8 cellular contexts compared by ENCODE assay signal in genomic region chr20:34954905-34955231, GRCh38. TPM values are rescaled to one million over a fixed set of nuclear protein-coding genes. Genes with fewer than 3 reads are reported as not detected.
DNase-seq lines count a peak whose midpoint lies in the region; ATAC-seq and TF ChIP-seq lines count a peak whose summit lies in the region.

No MANE protein-coding gene starts in this region.

- H3K9me3 Mint-ChIP-seq in stimulated activated naive CD8-positive, alpha-beta T cell treated with anti-CD3 and anti-CD28 coated beads, Interleukin-15, amount 100 ng/mL, for 72 hours = no peaks in the 10 kb centered on the region

- DNase-seq in NCI-H748 treated with DMSO at 0.1 percent for 48 hours (lab: John Stamatoyannopoulos, UW) (peak; percentile 51), NCI-H748 (lab: John Stamatoyannopoulos, UW; ENCODE audit: unreplicated experiment) (no peak), ascending aorta (ENCODE audit: low spot score in 2 of 2) (no peak), iPS-NIHi11 (ENCODE audit: low spot score) (peak; percentile 41), activated gamma-delta T cell (lab: John Stamatoyannopoulos, UW) (no peak)
- DNase-seq in stimulated activated naive CD8-positive, alpha-beta T cell treated with anti-CD3 and anti-CD28 coated beads, Interleukin-15, amount 100 ng/mL, for 72 hours = no peak

- H3K27me3 Mint-ChIP-seq in stimulated activated naive CD8-positive, alpha-beta T cell treated with anti-CD3 and anti-CD28 coated beads, Interleukin-15, amount 100 ng/mL, for 72 hours = no peaks in the 10 kb centered on the region

- no peaks in the 10 kb centered on the region for H3F3A ChIP-seq in Loucy (ENCODE audit: low read depth)

- no peaks in the 10 kb centered on the region for H4K20me1 ChIP-seq in Loucy (ENCODE audit: insufficient read depth, low read length, poor library complexity, severe bottlenecking)

- H3K4me3 Mint-ChIP-seq in stimulated activated naive CD8-positive, alpha-beta T cell treated with anti-CD3 and anti-CD28 coated beads, Interleukin-15, amount 100 ng/mL, for 72 hours = peak overlapping the region; percentile 89 to 90

- no peaks in the 10 kb centered on the region for H3K36me3 ChIP-seq in Loucy (ENCODE audit: insufficient read depth, low read length)
- peaks cover 0 to 4% of the 10 kb centered on the region in 2 donors for H3K36me3 ChIP-seq in ascending aorta

- H3K4me1 ChIP-seq in Loucy (ENCODE audit: insufficient read depth, low read length, poor library complexity, severe bottlenecking) = peaks cover 12% of the 10 kb centered on the region
- peaks cover 4 to 5% of the 10 kb centered on the region in 2 donors for H3K4me1 ChIP-seq in ascending aorta

- H3K4me3 ChIP-seq in Loucy (ENCODE audit: low read length, poor library complexity, severe bottlenecking) (peak overlapping the region; percentile 80), ascending aorta (peak overlapping the region; percentile 60 to 74)

- no peak for ATAC-seq in stimulated activated naive CD8-positive, alpha-beta T cell treated with anti-CD3 and anti-CD28 coated beads, Interleukin-15, amount 100 ng/mL, for 72 hours
- no peak for ATAC-seq in HG02938 (IDR thresholded peaks at IDR 0.05; ENCODE audit: unreplicated experiment)

- H3K27me3 ChIP-seq in Loucy (ENCODE audit: insufficient read depth, low read length, poor library complexity, severe bottlenecking) (no peaks in the 10 kb centered on the region), ascending aorta (no peaks in the 10 kb centered on the region)

- H3K9me2 ChIP-seq in Loucy (replicated peaks; ENCODE audit: low read depth, low read length) = no peaks in the 10 kb centered on the region

- peak overlapping the region; percentile 89 to 91 for H3K27ac ChIP-seq in ascending aorta

- peaks cover 9% of the 10 kb centered on the region for H3K79me2 ChIP-seq in Loucy (ENCODE audit: insufficient read depth, low read length)

- peaks cover 23% of the 10 kb centered on the region for H3K4me1 Mint-ChIP-seq in stimulated activated naive CD8-positive, alpha-beta T cell treated with anti-CD3 and anti-CD28 coated beads, Interleukin-15, amount 100 ng/mL, for 72 hours

- TF ChIP-seq CTCF in Loucy (conservative IDR thresholded peaks at IDR 0.05; ENCODE audit: low read length) (no peak), ascending aorta (IDR thresholded peaks at IDR 0.05) (no peak)

- H3K9me3 ChIP-seq in Loucy (ENCODE audit: insufficient read depth, low read depth, low read length) (no peaks in the 10 kb centered on the region), ascending aorta (no peaks in the 10 kb centered on the region)

- H2AFZ ChIP-seq in Loucy (ENCODE audit: low read length) = peak overlapping the region; percentile 95

- intact Hi-C loops in ascending aorta (cut with DNase I) = loop anchor here (1.0 to 5.0 kb wide), 4 partner anchors 32 to 138 kb away; partner anchors contain the start of genes NCOA6 and TRPC4AP

- H3K4me2 ChIP-seq in Loucy (ENCODE audit: low read depth, low read length, poor library complexity, severe bottlenecking) = peak overlapping the region; percentile 97

- H3K27ac Mint-ChIP-seq in stimulated activated naive CD8-positive, alpha-beta T cell treated with anti-CD3 and anti-CD28 coated beads, Interleukin-15, amount 100 ng/mL, for 72 hours = peak overlapping the region; percentile 94 to 98

- peak overlapping the region; percentile 91 for H3K9ac ChIP-seq in Loucy (ENCODE audit: low read depth, low read length, poor library complexity, severe bottlenecking)

RNA-seq across cellular contexts. Expression of gene GSS, which starts 0.7 kb away (rescaled TPM):
- total RNA-seq in ascending aorta = 40.7 TPM

RNA-seq across cellular contexts. Expression of gene MYH7B, which starts 0.8 kb away (rescaled TPM):
- 4.7 TPM for total RNA-seq in ascending aorta

Comparison
In these comparisons a context has a peak if more than half of its experiments do, and no peak if none do; other contexts are left out.
1. DNase-seq: peak in NCI-H748 treated with DMSO at 0.1 percent for 48 hours (single experiment) and iPS-NIHi11 (single experiment); none in NCI-H748 (single experiment), ascending aorta (0 of 2), stimulated activated naive CD8-positive, alpha-beta T cell treated with anti-CD3 and anti-CD28 coated beads, Interleukin-15, amount 100 ng/mL, for 72 hours (0 of 2) and activated gamma-delta T cell (single experiment).